2 cellular contexts compared by ENCODE assay signal in the genomic region with DNA sequence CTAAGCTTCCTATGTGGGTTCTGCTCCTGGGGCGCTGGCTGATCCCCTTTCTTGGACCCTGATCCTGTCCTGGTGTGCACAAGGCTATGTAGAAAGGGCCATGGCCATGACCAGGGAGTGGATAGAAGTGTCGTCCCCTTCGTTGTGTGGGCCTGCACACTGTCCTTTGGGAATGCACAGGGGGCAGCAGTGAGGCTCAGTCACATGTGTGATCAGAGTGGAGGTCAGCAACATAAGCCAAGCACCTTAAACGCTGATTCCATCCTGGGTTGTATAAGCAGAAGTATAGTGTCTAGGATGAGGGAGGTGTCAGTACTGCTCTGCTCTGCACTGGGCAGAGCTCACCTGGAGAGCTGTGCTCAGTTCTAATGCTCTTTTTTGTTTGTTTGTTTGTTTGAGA.
TF ChIP-seq lines count a peak whose summit lies in the region.

No MANE protein-coding gene starts in this region.

TF ChIP-seq in HepG2, 621 proteins besides CTCF, POLR2A, EP300 and RAD21:
- TF ChIP-seq NR3C1 (CRISPR knock-in tag; IDR thresholded peaks at IDR 0.05) (no peak), ARNT (IDR thresholded peaks at IDR 0.05) (no peak), HMGXB4 (CRISPR knock-in tag; IDR thresholded peaks at IDR 0.05; ENCODE audit: borderline replicate concordance in 1 of 2, low read depth in 1 of 2) (no peak), ZBTB26 (CRISPR knock-in tag; IDR thresholded peaks at IDR 0.05; ENCODE audit: borderline replicate concordance) (no peak), ZNF407 (CRISPR knock-in tag; IDR thresholded peaks at IDR 0.05; ENCODE audit: not compliant biosample characterization) (no peak), NRL (CRISPR knock-in tag; IDR thresholded peaks at IDR 0.05; ENCODE audit: borderline replicate concordance) (no peak), TEAD2 (CRISPR knock-in tag; IDR thresholded peaks at IDR 0.05) (no peak), SMAD3 (CRISPR knock-in tag; IDR thresholded peaks at IDR 0.05) (no peak)

TF ChIP-seq in GM12891, 5 proteins besides CTCF, POLR2A, EP300 and RAD21:
- TF ChIP-seq POLR2AphosphoS5 (IDR thresholded peaks at IDR 0.05; ENCODE audit: low read depth, low read length) (no peak), SPI1 (IDR thresholded peaks at IDR 0.05; ENCODE audit: low read depth, low read length) (no peak), POU2F2 (IDR thresholded peaks at IDR 0.05; ENCODE audit: low read depth, low read length) (no peak), TAF1 (IDR thresholded peaks at IDR 0.05; ENCODE audit: low read depth, low read length) (no peak), PAX5 (IDR thresholded peaks at IDR 0.05; ENCODE audit: insufficient read depth, low read length, severe bottlenecking) (no peak)
